Comparison of ENCODE assay signal across 22 cellular contexts in genomic region chr9:70789086-70789485, GRCh38.
"Had no signal": no experiment of that assay in that cellular context is flagged by ENCODE, and none has a peak within 500 bp of the region (broad histone marks: within the 10 kb centered on the region; RNA-seq: fewer than 3 reads in every experiment).

No MANE protein-coding gene starts in this region.

- H3K27me3 ChIP-seq: ovary, suprapubic skin, tibial artery, upper lobe of right lung had no signal

- H3K4me1 Mint-ChIP-seq: naive B cell; natural killer cell; stimulated activated effector memory CD8-positive, alpha-beta T cell treated with anti-CD3 and anti-CD28 coated beads, Interleukin-12 subunit alpha, Interleukin-12 subunit beta, amount 100 ng/mL, for 72 hours had no signal

- DNase-seq: islet precursor cell; left ventricle myocardium inferior; mesendoderm; naive B cell; natural killer cell; ovary; right cardiac atrium; stimulated activated CD4-positive, alpha-beta T cell treated with anti-CD3 and anti-CD28 coated beads, Interleukin-12 subunit alpha, Interleukin-12 subunit beta, amount 100 ng/mL, for 4 hours; stimulated activated CD4-positive, alpha-beta T cell treated with anti-CD3 and anti-CD28 coated beads, Interleukin-15, amount 100 ng/mL, for 24 hours; stimulated activated CD4-positive, alpha-beta T cell treated with anti-CD3 and anti-CD28 coated beads, Interleukin-4, amount 100 ng/mL, for 24 hours; stimulated activated naive CD4-positive, alpha-beta T cell; tibial artery; upper lobe of right lung had no signal

- H3K36me3 ChIP-seq: left ventricle myocardium inferior, ovary, suprapubic skin, thoracic aorta, tibial artery, upper lobe of right lung had no signal

- H3K27ac Mint-ChIP-seq: mesothelial cell of epicardium; naive B cell; natural killer cell; progenitor cell of endocrine pancreas; stimulated activated effector memory CD8-positive, alpha-beta T cell treated with anti-CD3 and anti-CD28 coated beads, Interleukin-12 subunit alpha, Interleukin-12 subunit beta, amount 100 ng/mL, for 72 hours; stimulated activated naive CD8-positive, alpha-beta T cell treated with anti-CD3 and anti-CD28 coated beads, Interleukin-15, Interleukin-2, amounts not matched to agents 100 ng/mL and 50 ng/mL, for 24 hours had no signal

- H3K4me3 Mint-ChIP-seq: mesothelial cell of epicardium; naive B cell; natural killer cell; stimulated activated effector memory CD8-positive, alpha-beta T cell treated with anti-CD3 and anti-CD28 coated beads, Interleukin-12 subunit alpha, Interleukin-12 subunit beta, amount 100 ng/mL, for 72 hours; stimulated activated naive CD8-positive, alpha-beta T cell treated with anti-CD3 and anti-CD28 coated beads, Interleukin-15, Interleukin-2, amounts not matched to agents 100 ng/mL and 50 ng/mL, for 24 hours had no signal

- H3K27ac ChIP-seq: left ventricle myocardium inferior, ovary, skin epidermis, suprapubic skin, thoracic aorta, tibial artery, upper lobe of right lung had no signal

- H3K4me1 ChIP-seq: left ventricle myocardium inferior, suprapubic skin, tibial artery, upper lobe of right lung had no signal

- H3K4me3 ChIP-seq: left ventricle myocardium inferior, lung, ovary, skin epidermis, suprapubic skin, thoracic aorta, tibial artery, upper lobe of right lung had no signal

- ATAC-seq: natural killer cell; right cardiac atrium; sciatic nerve; stimulated activated effector memory CD8-positive, alpha-beta T cell treated with anti-CD3 and anti-CD28 coated beads, Interleukin-12 subunit alpha, Interleukin-12 subunit beta, amount 100 ng/mL, for 72 hours; upper lobe of right lung had no signal

- H3K36me3 Mint-ChIP-seq: mesothelial cell of epicardium; naive B cell; natural killer cell; stimulated activated effector memory CD8-positive, alpha-beta T cell treated with anti-CD3 and anti-CD28 coated beads, Interleukin-12 subunit alpha, Interleukin-12 subunit beta, amount 100 ng/mL, for 72 hours had no signal

- H3K9me3 Mint-ChIP-seq: mesothelial cell of epicardium; natural killer cell; stimulated activated effector memory CD8-positive, alpha-beta T cell treated with anti-CD3 and anti-CD28 coated beads, Interleukin-12 subunit alpha, Interleukin-12 subunit beta, amount 100 ng/mL, for 72 hours; stimulated activated naive CD8-positive, alpha-beta T cell treated with anti-CD3 and anti-CD28 coated beads, Interleukin-15, Interleukin-2, amounts not matched to agents 100 ng/mL and 50 ng/mL, for 24 hours had no signal

- H3K27me3 Mint-ChIP-seq: naive B cell; progenitor cell of endocrine pancreas; stimulated activated naive CD8-positive, alpha-beta T cell treated with anti-CD3 and anti-CD28 coated beads, Interleukin-15, Interleukin-2, amounts not matched to agents 100 ng/mL and 50 ng/mL, for 24 hours had no signal

- H3K9me3 ChIP-seq: left ventricle myocardium inferior, ovary, suprapubic skin, thoracic aorta, tibial artery, upper lobe of right lung had no signal
